8 cellular contexts compared by ENCODE assay signal in the genomic region with DNA sequence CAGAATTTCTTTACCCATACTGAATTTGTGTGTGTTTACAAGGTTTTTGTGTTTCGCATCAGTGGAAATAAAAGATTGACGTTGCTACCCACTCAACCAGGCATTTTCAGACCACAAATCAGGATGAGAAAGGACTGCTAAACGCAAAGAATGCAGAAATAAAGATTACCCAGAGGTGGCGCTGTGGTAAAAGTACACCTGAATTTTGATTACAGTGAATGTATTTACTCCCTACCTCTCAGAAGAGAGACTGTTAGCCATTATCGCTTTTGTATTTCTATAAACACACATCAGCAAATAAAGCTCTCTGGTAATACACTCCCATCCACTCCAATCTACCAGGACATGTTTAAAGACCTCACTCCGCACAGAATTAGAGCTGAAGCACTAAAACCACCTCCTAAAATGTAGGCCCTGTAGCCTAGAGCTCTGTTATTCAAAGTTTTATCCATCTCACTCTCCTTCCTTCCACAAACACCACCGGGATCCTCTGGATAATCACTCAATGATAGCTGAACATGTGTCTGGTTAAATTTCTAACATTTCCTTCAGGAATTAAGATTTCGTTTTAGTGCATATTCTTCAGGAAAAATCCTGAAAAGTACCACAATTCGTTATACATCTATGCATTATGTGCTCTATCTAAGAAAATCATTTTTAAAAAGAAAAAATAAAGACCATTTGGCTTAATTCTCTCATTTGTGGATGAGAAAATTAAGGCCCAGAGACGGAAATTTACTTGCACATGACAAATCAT.
DNase-seq lines count a peak whose midpoint lies in the region; ATAC-seq and TF ChIP-seq lines count a peak whose summit lies in the region.

No MANE protein-coding gene starts in this region.

- POLR2A ChIA-PET in RWPE1 (lab: Yijun Ruan, JAX; ENCODE audit: low non-redundant PET): no interaction called here

- DNase-seq in activated CD8-positive, alpha-beta memory T cell treated with anti-CD3 and anti-CD28 coated beads, Interleukin-2, amount 50 U/mL, for 4 hours: peak; percentile 47
- DNase-seq in activated CD8-positive, alpha-beta memory T cell treated with anti-CD3 and anti-CD28 coated beads, Interleukin-2, amount 50 U/mL, for 48 hours: no peak
- DNase-seq in LNCaP clone FGC (ENCODE audit: low read depth) (no peak), RWPE1 (ENCODE audit: low spot score) (peak; percentile 41), cardiac fibroblast (ENCODE audit: low read depth in 2 of 2) (peak; percentile 69), medulla oblongata (ENCODE audit: extremely low spot score) (peak; percentile 82)

- TF ChIP-seq CTCF in LNCaP clone FGC (IDR thresholded peaks at IDR 0.05; ENCODE audit: control insufficient read depth, extremely low read depth, insufficient read depth) (peak; percentile 83), RWPE1 (conservative IDR thresholded peaks at IDR 0.05; ENCODE audit: low read depth) (peak; percentile 80), cardiac fibroblast (IDR thresholded peaks at IDR 0.05; ENCODE audit: low read depth, low read length) (peak; percentile 60)

- H3K4me3 ChIP-seq in LNCaP clone FGC (ENCODE audit: low read depth, low read length) (no peak overlapping the region), cardiac fibroblast (replicated peaks in 1 of 2; ENCODE audit: low read depth in 2 of 2, low read length in 2 of 2) (no peak overlapping the region)

- H3K27ac ChIP-seq in RWPE1: no peak overlapping the region

- CTCF ChIA-PET in RWPE1 (lab: Yijun Ruan, JAX): interaction anchor here (0.6 to 1.2 kb wide), 7 partner anchors 11 to 627 kb away, joined by 3 to 10 read pairs (median 4); no protein-coding TSS in a partner anchor

- no peak for ATAC-seq in HG02973 (IDR thresholded peaks at IDR 0.05; ENCODE audit: unreplicated experiment)
- ATAC-seq in HG03045 (IDR thresholded peaks at IDR 0.05; ENCODE audit: unreplicated experiment): no peak

Comparison
In these comparisons a context has a peak if more than half of its experiments do, and no peak if none do; other contexts are left out.
1. DNase-seq: peak in activated CD8-positive, alpha-beta memory T cell treated with anti-CD3 and anti-CD28 coated beads, Interleukin-2, amount 50 U/mL, for 4 hours (single experiment), RWPE1 (single experiment), cardiac fibroblast (2 of 2) and medulla oblongata (single experiment); none in activated CD8-positive, alpha-beta memory T cell treated with anti-CD3 and anti-CD28 coated beads, Interleukin-2, amount 50 U/mL, for 48 hours (single experiment) and LNCaP clone FGC (single experiment).
2. Peak in every context shown above with its lines, with median percentiles within 50 percentile points of each other: CTCF ChIP-seq.